17 cellular contexts compared by ENCODE assay signal in genomic region chr4:66736593-66736992, GRCh38.
DNase-seq lines count a peak whose midpoint lies in the region; ATAC-seq, FAIRE-seq and TF ChIP-seq lines count a peak whose summit lies in the region.
"Had no signal": no experiment of that assay in that cellular context is flagged by ENCODE, and none has a peak within 500 bp of the region (broad histone marks: within the 10 kb centered on the region; RNA-seq: fewer than 3 reads in every experiment).

No MANE protein-coding gene starts in this region.

- H3K9me3 ChIP-seq in endodermal cell (ENCODE audit: control insufficient read depth, low read length) (no peaks in the 10 kb centered on the region), kidney (ENCODE audit: control insufficient read depth in 1 of 2, low read length in 2 of 2) (peaks cover 0 to 2% of the 10 kb centered on the region in 2 donors)
- no peaks in the 10 kb centered on the region for H3K9me3 ChIP-seq in CD4-positive, alpha-beta T cell (ENCODE audit: control insufficient read depth, low read length)
- H3K9me3 ChIP-seq: Caco-2 had no signal

- no peaks in the 10 kb centered on the region for H3K27me3 ChIP-seq in endodermal cell (ENCODE audit: control insufficient read depth, insufficient read depth, low read length, poor library complexity, severe bottlenecking)
- H3K27me3 ChIP-seq in CD4-positive, alpha-beta T cell (ENCODE audit: control insufficient read depth, insufficient read depth, low read length): no peaks in the 10 kb centered on the region

- H3K4me3 Mint-ChIP-seq in endodermal cell: no peak overlapping the region
- no peak overlapping the region for H3K4me3 Mint-ChIP-seq in CD4-positive, alpha-beta T cell
- H3K4me3 Mint-ChIP-seq: effector memory CD8-positive, alpha-beta T cell had no signal

- CTCF ChIA-PET in CD4-positive, alpha-beta T cell (lab: Charles Lee): no interaction called here

- H3K36me3 ChIP-seq in endodermal cell (ENCODE audit: control insufficient read depth, insufficient read depth, low read length) (no peaks in the 10 kb centered on the region), kidney (ENCODE audit: control insufficient read depth in 1 of 2, insufficient read depth in 2 of 2, low read length in 2 of 2) (no peaks in the 10 kb centered on the region)

- H3K36me3 Mint-ChIP-seq in endodermal cell (ENCODE audit: low read depth): peaks cover 2% of the 10 kb centered on the region
- no peaks in the 10 kb centered on the region for H3K36me3 Mint-ChIP-seq in CD4-positive, alpha-beta T cell (ENCODE audit: low read depth)

- H3K27me3 Mint-ChIP-seq in endodermal cell (ENCODE audit: insufficient read depth): no peaks in the 10 kb centered on the region
- no peaks in the 10 kb centered on the region for H3K27me3 Mint-ChIP-seq in CD4-positive, alpha-beta T cell
- H3K27me3 Mint-ChIP-seq: effector memory CD8-positive, alpha-beta T cell had no signal

- no peak for ATAC-seq in stimulated activated naive CD8-positive, alpha-beta T cell treated with anti-CD3 and anti-CD28 coated beads, Interleukin-15, Interleukin-2, amounts not matched to agents 100 U/mL and 50 U/mL, for 24 hours
- ATAC-seq in HG03457 (IDR thresholded peaks at IDR 0.05; ENCODE audit: unreplicated experiment): no peak
- no peak for ATAC-seq in CD4-positive, alpha-beta T cell (ENCODE audit: poor library complexity)
- ATAC-seq: effector memory CD8-positive, alpha-beta T cell had no signal

- no peak for FAIRE-seq in kidney (lab: Jason Lieb, UNC)

- peaks cover 25% of the 10 kb centered on the region for H3K4me1 Mint-ChIP-seq in endodermal cell
- H3K4me1 Mint-ChIP-seq in CD4-positive, alpha-beta T cell (ENCODE audit: low read depth): no peaks in the 10 kb centered on the region

- H3K27ac ChIP-seq in endodermal cell (ENCODE audit: low read depth, low read length) (peak overlapping the region; percentile 61), kidney (ENCODE audit: low read depth in 2 of 2, low read length in 2 of 2) (no peak overlapping the region)
- H3K27ac ChIP-seq in CD4-positive, alpha-beta T cell (ENCODE audit: low read depth, low read length): no peak overlapping the region
- H3K27ac ChIP-seq: RWPE1 had no signal

- no peak overlapping the region for H3K4me3 ChIP-seq in endodermal cell (ENCODE audit: low read length)
- H3K4me3 ChIP-seq in kidney (ENCODE audit: low read length in 2 of 2): no peak overlapping the region

- peak; percentile 27 for DNase-seq in NCI-H1092 (lab: John Stamatoyannopoulos, UW)
- peak; percentile 73 for DNase-seq in NCI-H345 (lab: John Stamatoyannopoulos, UW)
- DNase-seq in endodermal cell: no peak
- peak; percentile 1 for DNase-seq in occipital lobe (lab: John Stamatoyannopoulos, UW)
- no peak for DNase-seq in stimulated activated naive CD8-positive, alpha-beta T cell treated with anti-CD3 and anti-CD28 coated beads, Interleukin-15, Interleukin-2, amounts not matched to agents 100 U/mL and 50 U/mL, for 24 hours
- no peak for DNase-seq in kidney
- DNase-seq in CD4-positive, alpha-beta T cell: no peak
- DNase-seq: activated CD4-positive, alpha-beta T cell treated with anti-CD3 and anti-CD28 coated beads for 48 hours; activated CD8-positive, alpha-beta memory T cell treated with anti-CD3 and anti-CD28 coated beads, Interleukin-2, amount 50 U/mL, for 48 hours; activated naive CD4-positive, alpha-beta T cell; Caco-2; cerebellar nuclear complex; effector memory CD8-positive, alpha-beta T cell; NCI-H226; stimulated activated CD4-positive, alpha-beta T cell treated with anti-CD3 and anti-CD28 coated beads, Interleukin-1b, Interleukin-23, amount 100 ng/mL, for 48 hours had no signal

- TF ChIP-seq CTCF in endodermal cell (conservative IDR thresholded peaks at IDR 0.05) (no peak), kidney (IDR thresholded peaks at IDR 0.05; ENCODE audit: borderline replicate concordance, extremely low read depth, insufficient read depth) (no peak)
- TF ChIP-seq CTCF in CD4-positive, alpha-beta T cell (IDR thresholded peaks at IDR 0.05): no peak

- POLR2A ChIA-PET in CD4-positive, alpha-beta T cell (lab: Charles Lee): no interaction called here

- H3K4me1 ChIP-seq in endodermal cell (ENCODE audit: control insufficient read depth, insufficient read depth, low read length) (peaks cover 20% of the 10 kb centered on the region), kidney (ENCODE audit: control insufficient read depth in 1 of 2, insufficient read depth in 1 of 2, low read depth in 1 of 2, low read length in 2 of 2) (no peaks in the 10 kb centered on the region)
- H3K4me1 ChIP-seq: Caco-2 had no signal

- H3K9ac ChIP-seq in endodermal cell (ENCODE audit: extremely low read depth, low read length, poor library complexity, severe bottlenecking) (no peak overlapping the region), kidney (ENCODE audit: low read length in 2 of 2) (no peak overlapping the region)

- 86 to 90% methylated on average over 1 to 2 of the region's 2 CpGs for WGBS in endodermal cell (ENCODE audit: insufficient coverage in 1 of 2, insufficient read length in 1 of 2), 2 experiments

- H3K27ac Mint-ChIP-seq in endodermal cell: peak overlapping the region; percentile 56
- H3K27ac Mint-ChIP-seq in CD4-positive, alpha-beta T cell: no peak overlapping the region
- H3K27ac Mint-ChIP-seq: effector memory CD8-positive, alpha-beta T cell had no signal

- intact Hi-C loops in kidney (cut with DNase I): no loop called here
- intact Hi-C loops in CD4-positive, alpha-beta T cell (cut with DNase I, micrococcal nuclease): no loop called here

- H3K9me3 Mint-ChIP-seq in endodermal cell: peaks cover 3% of the 10 kb centered on the region
- H3K9me3 Mint-ChIP-seq in CD4-positive, alpha-beta T cell: peaks cover 13% of the 10 kb centered on the region

Comparison
In these comparisons a context has a peak if more than half of its experiments do, and no peak if none do; other contexts are left out.
1. DNase-seq: peak in NCI-H1092 (single experiment), NCI-H345 (single experiment) and occipital lobe (single experiment); none in endodermal cell (single experiment), stimulated activated naive CD8-positive, alpha-beta T cell treated with anti-CD3 and anti-CD28 coated beads, Interleukin-15, Interleukin-2, amounts not matched to agents 100 U/mL and 50 U/mL, for 24 hours (single experiment), kidney (single experiment) and CD4-positive, alpha-beta T cell (0 of 10).